8 cellular contexts compared by ENCODE assay signal in genomic region chr3:171770689-171771620, GRCh38. TPM values are rescaled to one million over a fixed set of nuclear protein-coding genes. Genes with fewer than 3 reads are reported as not detected.
DNase-seq lines count a peak whose midpoint lies in the region; ATAC-seq, FAIRE-seq and TF ChIP-seq lines count a peak whose summit lies in the region.

No MANE protein-coding gene starts in this region.

- H3K4me3 ChIP-seq in HFF-Myc (replicated peaks; ENCODE audit: low read depth, low read length): no peak overlapping the region

- peaks cover 0 to 16% of the 10 kb centered on the region in 2 donors for H3K27me3 Mint-ChIP-seq in effector memory CD8-positive, alpha-beta T cell

- no peak overlapping the region for H3K4me3 Mint-ChIP-seq in effector memory CD8-positive, alpha-beta T cell

- no peak for TF ChIP-seq CTCF in HFF-Myc (IDR thresholded peaks at IDR 0.05; ENCODE audit: low read depth, low read length, missing control alignments)

- H3K36me3 Mint-ChIP-seq in effector memory CD8-positive, alpha-beta T cell (ENCODE audit: insufficient read depth): no peaks in the 10 kb centered on the region

- H3K27ac Mint-ChIP-seq in effector memory CD8-positive, alpha-beta T cell: no peak overlapping the region

- DNase-seq in Ammon's horn (ENCODE audit: low spot score) (peak; percentile 68), HFF-Myc (ENCODE audit: extremely low read depth, low read depth) (peak; percentile 37), NCI-H69 (lab: John Stamatoyannopoulos, UW) (peak; percentile 88), dermis microvascular lymphatic vessel endothelial cell (ENCODE audit: low read depth in 2 of 2) (peak; percentile 60 to 81), lung microvascular endothelial cell (ENCODE audit: low read depth in 2 of 2) (peak; percentile 73 to 94), urothelium cell line (ENCODE audit: low spot score) (peak; percentile 18), SK-N-DZ (ENCODE audit: low spot score) (no peak)
- DNase-seq in effector memory CD8-positive, alpha-beta T cell: no peak

- H3K4me1 Mint-ChIP-seq in effector memory CD8-positive, alpha-beta T cell (ENCODE audit: low read depth in 2 of 2): peaks cover 0 to 7% of the 10 kb centered on the region in 2 donors

- no peak for FAIRE-seq in urothelium cell line (lab: Jason Lieb, UNC)

- no peaks in the 10 kb centered on the region for H3K9me3 Mint-ChIP-seq in effector memory CD8-positive, alpha-beta T cell

- no peak for ATAC-seq in effector memory CD8-positive, alpha-beta T cell (replicated peaks)

RNA-seq across cellular contexts. Expression of gene PLD1, which starts 39.3 kb away (rescaled TPM):
- total RNA-seq in dermis microvascular lymphatic vessel endothelial cell (62.2 and 89.2 TPM in 2 replicates), lung microvascular endothelial cell (52.2 and 62.1 TPM in 2 replicates)
- polyA plus RNA-seq in SK-N-DZ (2014; cell fraction: cytosol; rRNA removed): 3.1 TPM in 1 of 2 replicates, not detected in the other
- 0.02 TPM in 1 of 2 replicates, not detected in the other for polyA plus RNA-seq in SK-N-DZ (2014; cell fraction: nucleus; rRNA removed)

Comparison
In these comparisons a context has a peak if more than half of its experiments do, and no peak if none do; other contexts are left out.
1. DNase-seq: peak in Ammon's horn (single experiment), HFF-Myc (single experiment), NCI-H69 (single experiment), dermis microvascular lymphatic vessel endothelial cell (2 of 2), lung microvascular endothelial cell (2 of 2) and urothelium cell line (single experiment); none in SK-N-DZ (single experiment) and effector memory CD8-positive, alpha-beta T cell (0 of 3).